In genomic region chr4:13938299-13938698, GRCh38 we compare ENCODE assay signal across 31 cellular contexts.
"Had no signal": no experiment of that assay in that cellular context is flagged by ENCODE, and none has a peak within 500 bp of the region (broad histone marks: within the 10 kb centered on the region; RNA-seq: fewer than 3 reads in every experiment).

No MANE protein-coding gene starts in this region.

- H3K36me3 Mint-ChIP-seq: activated naive CD4-positive, alpha-beta T cell treated with anti-CD3 and anti-CD28 coated beads, Interleukin-2, amount 50 U/mL, for 24 hours; activated naive CD8-positive, alpha-beta T cell treated with anti-CD3 and anti-CD28 coated beads, Interleukin-2, amount 10 ng/mL, durations not matched to agents 7 days and 5 days; brain had no signal

- H3K36me3 ChIP-seq: adrenal gland, Peyer's patch, WERI-Rb-1 had no signal

- H3K4me3 Mint-ChIP-seq: activated CD4-positive, alpha-beta T cell treated with anti-CD3 and anti-CD28 coated beads, Interleukin-2, amount 10 ng/mL, durations not matched to agents 24 days and 14 days; activated CD8-positive, alpha-beta T cell treated with anti-CD3 and anti-CD28 coated beads, Interleukin-2, amount 10 ng/mL, durations not matched to agents 7 days and 5 days; activated naive CD4-positive, alpha-beta T cell treated with anti-CD3 and anti-CD28 coated beads, Interleukin-2, amount 50 U/mL, for 24 hours; activated naive CD8-positive, alpha-beta T cell treated with anti-CD3 and anti-CD28 coated beads, Interleukin-2, amount 10 ng/mL, durations not matched to agents 7 days and 5 days; activated T-cell treated with anti-CD3 and anti-CD28 coated beads, Interleukin-2, amount 50 U/mL, for 24 hours; brain had no signal

- H3K27me3 ChIP-seq: adrenal gland, Peyer's patch had no signal

- H3K4me3 ChIP-seq: adrenal gland, Peyer's patch had no signal

- H3K27ac ChIP-seq: adrenal gland, Peyer's patch, WERI-Rb-1 had no signal

- H3K27me3 Mint-ChIP-seq: activated CD4-positive, alpha-beta T cell treated with anti-CD3 and anti-CD28 coated beads, Interleukin-2, amount 10 ng/mL, durations not matched to agents 24 days and 14 days; activated naive CD4-positive, alpha-beta T cell treated with anti-CD3 and anti-CD28 coated beads, Interleukin-2, amount 50 U/mL, for 24 hours; activated T-cell treated with anti-CD3 and anti-CD28 coated beads, Interleukin-2, amount 50 U/mL, for 24 hours; brain had no signal

- H3K9me3 ChIP-seq: adrenal gland, Peyer's patch had no signal

- H3K4me1 ChIP-seq: Peyer's patch had no signal

- H3K4me1 Mint-ChIP-seq: activated CD4-positive, alpha-beta T cell treated with anti-CD3 and anti-CD28 coated beads, Interleukin-2, amount 10 ng/mL, durations not matched to agents 24 days and 14 days; activated naive CD4-positive, alpha-beta T cell treated with anti-CD3 and anti-CD28 coated beads, Interleukin-2, amount 50 U/mL, for 24 hours; activated naive CD8-positive, alpha-beta T cell treated with anti-CD3 and anti-CD28 coated beads, Interleukin-2, amount 10 ng/mL, durations not matched to agents 7 days and 5 days; brain had no signal

- H3K9me3 Mint-ChIP-seq: activated CD4-positive, alpha-beta T cell treated with anti-CD3 and anti-CD28 coated beads, Interleukin-2, amount 10 ng/mL, durations not matched to agents 24 days and 14 days; activated naive CD4-positive, alpha-beta T cell treated with anti-CD3 and anti-CD28 coated beads, Interleukin-2, amount 50 U/mL, for 24 hours; activated naive CD8-positive, alpha-beta T cell treated with anti-CD3 and anti-CD28 coated beads, Interleukin-2, amount 10 ng/mL, durations not matched to agents 7 days and 5 days; activated T-cell treated with anti-CD3 and anti-CD28 coated beads, Interleukin-2, amount 50 U/mL, for 24 hours; activated T-helper 2 cell treated with anti-CD3 and anti-CD28 coated beads, Interferon-gamma antibody, Interleukin-2, Interleukin-4, amounts not matched to agents 10 μg/mL and 5 μg/mL and 100 μg/mL, durations not matched to agents 14 hours and 24 hours and 36 hours; brain had no signal

- DNase-seq: activated CD4-positive, alpha-beta T cell treated with anti-CD3 and anti-CD28 coated beads, Interleukin-2, amount 10 ng/mL, durations not matched to agents 24 days and 14 days; activated CD4-positive, alpha-beta T cell treated with anti-CD3 and anti-CD28 coated beads, Interleukin-2, amount 50 U/mL, for 48 hours; activated CD8-positive, alpha-beta T cell treated with anti-CD3 and anti-CD28 coated beads, Interleukin-2, amount 10 ng/mL, durations not matched to agents 7 days and 5 days; activated gamma-delta T cell; activated naive CD4-positive, alpha-beta T cell treated with Interleukin-2 at 50 U/mL for 16 hours; activated naive CD8-positive, alpha-beta T cell treated with anti-CD3 and anti-CD28 coated beads, Interleukin-2, amount 10 ng/mL, durations not matched to agents 7 days and 5 days; activated T-cell treated with anti-CD3 and anti-CD28 coated beads, Interleukin-2, amount 50 U/mL, for 24 hours; adrenal gland; caudate nucleus; cerebellar nuclear complex; KG1; NCI-H1105; NCI-H1417 treated with DMSO at 0.1 percent for 48 hours; NCI-H187 treated with DMSO at 0.1 percent for 48 hours; NCI-H2081; NCI-H345; NCI-H524 treated with DMSO at 0.1 percent for 48 hours; NCI-H748 treated with DMSO at 0.1 percent for 48 hours; NK-92 treated with Interleukin-12 subunit alpha and Interleukin-12 subunit beta, amount 100 ng/mL, for 24 hours; PC-3; Peyer's patch; RPMI8226; SIG-M5; SW 1271; T-helper 1 cell; T-helper 2 cell; T-helper 9 cell; WERI-Rb-1 had no signal

- H3K27ac Mint-ChIP-seq: activated CD4-positive, alpha-beta T cell treated with anti-CD3 and anti-CD28 coated beads, Interleukin-2, amount 10 ng/mL, durations not matched to agents 24 days and 14 days; activated CD8-positive, alpha-beta T cell treated with anti-CD3 and anti-CD28 coated beads, Interleukin-2, amount 10 ng/mL, durations not matched to agents 7 days and 5 days; activated naive CD4-positive, alpha-beta T cell treated with anti-CD3 and anti-CD28 coated beads, Interleukin-2, amount 50 U/mL, for 24 hours; activated naive CD8-positive, alpha-beta T cell treated with anti-CD3 and anti-CD28 coated beads, Interleukin-2, amount 10 ng/mL, durations not matched to agents 7 days and 5 days; activated T-cell treated with anti-CD3 and anti-CD28 coated beads, Interleukin-2, amount 50 U/mL, for 24 hours; activated T-helper 2 cell treated with anti-CD3 and anti-CD28 coated beads, Interferon-gamma antibody, Interleukin-2, Interleukin-4, amounts not matched to agents 10 μg/mL and 5 μg/mL and 100 μg/mL, durations not matched to agents 14 hours and 24 hours and 36 hours; brain had no signal

- ATAC-seq: activated CD8-positive, alpha-beta T cell treated with anti-CD3 and anti-CD28 coated beads, Interleukin-2, amount 10 ng/mL, durations not matched to agents 7 days and 5 days; PC-3 had no signal
